ENCODE assay signal across 33 cellular contexts in the genomic region with DNA sequence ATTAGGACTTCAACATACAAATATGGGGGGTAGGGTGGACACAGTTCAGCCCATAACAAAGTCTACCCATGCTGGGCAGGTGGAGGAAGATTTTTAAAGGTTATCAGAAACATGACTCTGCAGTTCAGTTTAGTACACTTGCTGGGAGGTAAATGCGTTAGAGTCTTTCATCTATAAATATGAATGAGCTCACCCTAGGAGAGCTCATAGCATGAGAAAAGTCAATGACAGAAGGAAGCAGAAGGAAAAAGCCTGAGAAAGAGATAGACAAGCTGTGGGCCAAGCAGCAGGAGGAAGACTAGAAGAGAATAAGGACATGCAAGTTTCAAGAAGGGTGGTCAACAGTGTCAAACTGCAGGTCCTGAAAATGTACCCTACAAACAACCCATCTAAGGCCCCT. TPM values are rescaled to one million over a fixed set of nuclear protein-coding genes. Genes with fewer than 3 reads are reported as not detected.
"Had no signal": no experiment of that assay in that cellular context is flagged by ENCODE, and none has a peak within 500 bp of the region (broad histone marks: within the 10 kb centered on the region; RNA-seq: fewer than 3 reads in every experiment).

No MANE protein-coding gene starts in this region.

- H3K27ac ChIP-seq: brain microvascular endothelial cell, esophagus muscularis mucosa, foreskin keratinocyte, gastroesophageal sphincter had no signal

- H3K4me3 ChIP-seq: esophagus muscularis mucosa, gastroesophageal sphincter had no signal

- H3K9me3 ChIP-seq: esophagus muscularis mucosa, gastroesophageal sphincter had no signal

- H3K27me3 ChIP-seq: brain microvascular endothelial cell, esophagus muscularis mucosa, foreskin keratinocyte, gastroesophageal sphincter had no signal

- H3K9me3 Mint-ChIP-seq: activated CD4-positive, alpha-beta memory T cell treated with anti-CD3 and anti-CD28 coated beads, Interleukin-2, amount 10 ng/mL, durations not matched to agents 7 days and 5 days; activated CD4-positive, alpha-beta T cell treated with anti-CD3 and anti-CD28 coated beads, Interleukin-2, amount 10 ng/mL, durations not matched to agents 7 days and 5 days; activated T-cell treated with anti-CD3 and anti-CD28 coated beads, Interleukin-2, amount 50 U/mL, for 24 hours; activated T-helper 17 cell treated with anti-CD3 and anti-CD28 coated beads, Interleukin-2, amount 50 U/mL, for 72 hours; effector memory CD8-positive, alpha-beta T cell had no signal

- ATAC-seq: activated T-helper 17 cell treated with anti-CD3 and anti-CD28 coated beads, Interleukin-2, amount 50 U/mL, for 72 hours; effector memory CD8-positive, alpha-beta T cell; foreskin keratinocyte; gastroesophageal sphincter had no signal

- H3K36me3 ChIP-seq: brain microvascular endothelial cell, esophagus muscularis mucosa, gastroesophageal sphincter had no signal

- H3K4me1 Mint-ChIP-seq: activated CD4-positive, alpha-beta memory T cell treated with anti-CD3 and anti-CD28 coated beads, Interleukin-2, amount 10 ng/mL, durations not matched to agents 7 days and 5 days; activated CD4-positive, alpha-beta T cell treated with anti-CD3 and anti-CD28 coated beads, Interleukin-2, amount 10 ng/mL, durations not matched to agents 7 days and 5 days; activated T-helper 17 cell treated with anti-CD3 and anti-CD28 coated beads, Interleukin-2, amount 50 U/mL, for 72 hours had no signal

- H3K4me1 ChIP-seq: esophagus muscularis mucosa, foreskin keratinocyte, gastroesophageal sphincter had no signal

- H3K4me3 Mint-ChIP-seq: activated CD4-positive, alpha-beta memory T cell treated with anti-CD3 and anti-CD28 coated beads, Interleukin-2, amount 10 ng/mL, durations not matched to agents 7 days and 5 days; activated CD4-positive, alpha-beta T cell treated with anti-CD3 and anti-CD28 coated beads, Interleukin-2, amount 10 ng/mL, durations not matched to agents 7 days and 5 days; activated naive CD8-positive, alpha-beta T cell; activated T-cell treated with anti-CD3 and anti-CD28 coated beads, Interleukin-2, amount 50 U/mL, for 24 hours; activated T-helper 17 cell treated with anti-CD3 and anti-CD28 coated beads, Interleukin-2, amount 50 U/mL, for 72 hours; effector memory CD8-positive, alpha-beta T cell had no signal

- H3K27ac Mint-ChIP-seq: activated CD4-positive, alpha-beta memory T cell treated with anti-CD3 and anti-CD28 coated beads, Interleukin-2, amount 10 ng/mL, durations not matched to agents 7 days and 5 days; activated CD4-positive, alpha-beta T cell treated with anti-CD3 and anti-CD28 coated beads, Interleukin-2, amount 10 ng/mL, durations not matched to agents 7 days and 5 days; activated naive CD8-positive, alpha-beta T cell; activated T-cell treated with anti-CD3 and anti-CD28 coated beads, Interleukin-2, amount 50 U/mL, for 24 hours; activated T-helper 17 cell treated with anti-CD3 and anti-CD28 coated beads, Interleukin-2, amount 50 U/mL, for 72 hours; effector memory CD8-positive, alpha-beta T cell had no signal

- H3K27me3 Mint-ChIP-seq: activated CD4-positive, alpha-beta T cell treated with anti-CD3 and anti-CD28 coated beads, Interleukin-2, amount 10 ng/mL, durations not matched to agents 7 days and 5 days; activated naive CD8-positive, alpha-beta T cell; activated T-cell treated with anti-CD3 and anti-CD28 coated beads, Interleukin-2, amount 50 U/mL, for 24 hours; effector memory CD8-positive, alpha-beta T cell had no signal

- H3K36me3 Mint-ChIP-seq: activated naive CD8-positive, alpha-beta T cell had no signal

- DNase-seq: activated CD4-positive, alpha-beta memory T cell treated with anti-CD3 and anti-CD28 coated beads, Interleukin-2, amount 10 ng/mL, durations not matched to agents 7 days and 5 days; activated CD4-positive, alpha-beta T cell treated with anti-CD3 and anti-CD28 coated beads for 1 hour; activated CD4-positive, alpha-beta T cell treated with anti-CD3 and anti-CD28 coated beads for 4 hours; activated CD4-positive, alpha-beta T cell treated with anti-CD3 and anti-CD28 coated beads, Interleukin-2, amount 10 ng/mL, durations not matched to agents 7 days and 5 days; activated CD4-positive, alpha-beta T cell treated with anti-CD3 and anti-CD28 coated beads, Interleukin-2, amount 50 U/mL, for 4 hours; activated CD8-positive, alpha-beta memory T cell treated with anti-CD3 and anti-CD28 coated beads, Interleukin-2, amount 50 U/mL, for 48 hours; activated effector memory CD4-positive, alpha-beta T cell treated with Interleukin-2 at 50 U/mL for 16 hours; activated gamma-delta T cell treated with Interleukin-2 at 50 U/mL for 16 hours; activated naive CD4-positive, alpha-beta T cell treated with anti-CD3 and anti-CD28 coated beads, Interleukin-2, amount 50 U/mL, for 16 hours; activated naive CD4-positive, alpha-beta T cell treated with Interleukin-2 at 50 U/mL for 16 hours; activated T-cell treated with anti-CD3 and anti-CD28 coated beads for 4 hours; activated T-cell treated with anti-CD3 and anti-CD28 coated beads, Interleukin-2, amount 50 U/mL, for 24 hours; amniotic stem cell; anterior cingulate cortex; brain microvascular endothelial cell; caudate nucleus; cortex of kidney; dermis blood vessel endothelial cell; effector CD4-positive, alpha-beta T cell; effector memory CD8-positive, alpha-beta T cell; erythroblast; foreskin keratinocyte; T-helper 2 cell had no signal

RNA-seq across cellular contexts. Expression of a gene that starts 27.0 kb away (rescaled TPM):
- total RNA-seq: activated CD4-positive, alpha-beta memory T cell treated with anti-CD3 and anti-CD28 coated beads, Interleukin-2, amount 10 ng/mL, durations not matched to agents 7 days and 5 days; activated CD4-positive, alpha-beta T cell treated with anti-CD3 and anti-CD28 coated beads, Interleukin-2, amount 10 ng/mL, durations not matched to agents 7 days and 5 days; activated T-helper 17 cell treated with anti-CD3 and anti-CD28 coated beads, Interleukin-2, amount 50 U/mL, for 72 hours; astrocyte; bronchial epithelial cell; chondrocyte; dermis blood vessel endothelial cell; esophagus muscularis mucosa; foreskin keratinocyte; gastroesophageal sphincter; glomerular endothelial cell; T-helper 1 cell treated with Interleukin-12 subunit alpha and Interleukin-12 subunit beta and Interleukin-4 antibody, amounts not matched to agents 30 ng/mL and 1 ng/mL, for 36 hours had no signal
- polyA plus RNA-seq: adipose tissue, foreskin keratinocyte had no signal
